ENCODE assay signal across 32 cellular contexts in the genomic region with DNA sequence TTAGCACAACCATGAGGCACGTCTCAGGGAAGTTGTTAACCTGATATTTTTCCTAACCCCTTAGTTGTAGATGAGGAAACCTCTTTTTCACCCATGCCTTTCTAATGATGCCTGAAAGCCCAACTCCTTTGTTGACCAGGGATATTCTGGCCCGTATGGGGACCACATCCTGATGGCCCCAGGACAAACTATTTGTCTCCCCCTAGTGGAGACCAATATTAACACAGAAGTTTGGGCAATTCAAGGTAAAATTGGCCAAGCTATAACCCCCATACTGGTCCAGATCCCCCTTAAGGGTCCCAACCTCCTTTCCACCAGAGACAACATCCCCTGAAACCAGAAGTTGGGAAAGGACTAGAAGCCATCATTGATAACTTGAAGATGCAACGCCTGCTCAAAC.
DNase-seq lines count a peak whose midpoint lies in the region; ATAC-seq and TF ChIP-seq lines count a peak whose summit lies in the region.
"Had no signal": no experiment of that assay in that cellular context is flagged by ENCODE, and none has a peak within 500 bp of the region (broad histone marks: within the 10 kb centered on the region; RNA-seq: fewer than 3 reads in every experiment).

No MANE protein-coding gene starts in this region.

- no peaks in the 10 kb centered on the region for H3K36me3 Mint-ChIP-seq in glutamatergic neuron (ENCODE audit: unreplicated experiment)
- H3K36me3 Mint-ChIP-seq: activated naive CD4-positive, alpha-beta T cell treated with anti-CD3 and anti-CD28 coated beads, Interleukin-2, amount 50 U/mL, for 24 hours; CD4-positive, CD25-positive, alpha-beta regulatory T cell; naive thymus-derived CD8-positive, alpha-beta T cell had no signal

- H3K27me3 Mint-ChIP-seq in glutamatergic neuron (ENCODE audit: unreplicated experiment), result peaks cover 2% of the 10 kb centered on the region
- H3K27me3 Mint-ChIP-seq: activated CD4-positive, alpha-beta T cell treated with anti-CD3 and anti-CD28 coated beads for 36 hours; activated naive CD4-positive, alpha-beta T cell treated with anti-CD3 and anti-CD28 coated beads, Interleukin-2, amount 50 U/mL, for 24 hours; CD4-positive, CD25-positive, alpha-beta regulatory T cell; naive thymus-derived CD8-positive, alpha-beta T cell had no signal

- no CpG with 5 or more reads among the region's 3 CpGs for WGBS in neuronal stem cell (ENCODE audit: extremely low coverage in 2 of 2, insufficient read length in 2 of 2, insufficient replicate concordance in 1 of 2), 2 donors

- no peak overlapping the region for H2BK12ac ChIP-seq in neuronal stem cell (ENCODE audit: low read length)

- H3K27ac ChIP-seq in neuronal stem cell (replicated peaks; ENCODE audit: low read length), result no peak overlapping the region
- H3K27ac ChIP-seq: A549, coronary artery, lower lobe of right lung, RWPE1, SJSA1, skin epidermis, suprapubic skin, upper lobe of right lung had no signal

- H3K14ac ChIP-seq in neuronal stem cell (ENCODE audit: low read length), result no peak overlapping the region

- POLR2A ChIA-PET in BJ (lab: Charles Lee), result no interaction called here

- H3K27me3 ChIP-seq in BJ (ENCODE audit: control insufficient read depth, insufficient read depth, low read length) (0 out of 2 replicates have a peak, but pooled peaks cover 1% of the 10 kb centered on the region), neuronal stem cell (ENCODE audit: control insufficient read depth in 3 of 3, insufficient read depth in 3 of 3, low read depth in 1 of 3, low read length in 3 of 3) (no peaks in the 10 kb centered on the region)
- H3K27me3 ChIP-seq: SJSA1, suprapubic skin, upper lobe of right lung had no signal

- CTCF ChIA-PET in BJ (lab: Yijun Ruan, JAX), result no interaction called here

- H2AFZ ChIP-seq in neuronal stem cell (ENCODE audit: low read length), result no peak overlapping the region

- H3K4me3 ChIP-seq in BJ (ENCODE audit: low read depth, low read length), result no peak overlapping the region
- no peak overlapping the region for H3K4me3 ChIP-seq in astrocyte of the spinal cord (ENCODE audit: low read depth, low read length)
- H3K4me3 ChIP-seq in neuronal stem cell (ENCODE audit: low read length in 2 of 2), result no peak overlapping the region
- H3K4me3 ChIP-seq: A549, coronary artery, lower lobe of right lung, SJSA1, skin epidermis, suprapubic skin, upper lobe of right lung had no signal

- no peak overlapping the region for H3K27ac Mint-ChIP-seq in glutamatergic neuron (ENCODE audit: unreplicated experiment)
- H3K27ac Mint-ChIP-seq: activated CD4-positive, alpha-beta T cell treated with anti-CD3 and anti-CD28 coated beads for 36 hours; activated naive CD4-positive, alpha-beta T cell treated with anti-CD3 and anti-CD28 coated beads, Interleukin-2, amount 50 U/mL, for 24 hours; CD4-positive, CD25-positive, alpha-beta regulatory T cell; naive thymus-derived CD8-positive, alpha-beta T cell had no signal

- H3K23ac ChIP-seq in neuronal stem cell (ENCODE audit: low read depth, low read length, poor library complexity), result no peak overlapping the region

- H3K4ac ChIP-seq in neuronal stem cell (ENCODE audit: low read length), result no peak overlapping the region

- H2BK15ac ChIP-seq in neuronal stem cell (ENCODE audit: low read length), result no peak overlapping the region

- no peak overlapping the region for H4K8ac ChIP-seq in neuronal stem cell (ENCODE audit: low read depth, low read length)

- no peak overlapping the region for H2BK5ac ChIP-seq in neuronal stem cell (ENCODE audit: low read length)

- H3K18ac ChIP-seq in neuronal stem cell (ENCODE audit: low read length), result no peak overlapping the region

- ATAC-seq in HG02870 (IDR thresholded peaks at IDR 0.05; ENCODE audit: unreplicated experiment), result peak; percentile 38
- ATAC-seq in HG02970 (IDR thresholded peaks at IDR 0.05; ENCODE audit: low FRiP score, unreplicated experiment), result no peak
- ATAC-seq: A549; activated CD4-positive, alpha-beta T cell treated with anti-CD3 and anti-CD28 coated beads for 36 hours; lower lobe of right lung; naive thymus-derived CD8-positive, alpha-beta T cell; upper lobe of right lung had no signal

- no peaks in the 10 kb centered on the region for H3K79me1 ChIP-seq in neuronal stem cell (ENCODE audit: low read depth, low read length)

- H3K9ac ChIP-seq in neuronal stem cell (ENCODE audit: low read depth, low read length, poor library complexity), result no peak overlapping the region

- no peak overlapping the region for H2BK120ac ChIP-seq in neuronal stem cell (ENCODE audit: low read depth, low read length)

- H2AK5ac ChIP-seq in neuronal stem cell (ENCODE audit: low read depth, low read length), result no peak overlapping the region

- no peak overlapping the region for H3K4me3 Mint-ChIP-seq in glutamatergic neuron (ENCODE audit: unreplicated experiment)
- H3K4me3 Mint-ChIP-seq: activated CD4-positive, alpha-beta T cell treated with anti-CD3 and anti-CD28 coated beads for 36 hours; activated naive CD4-positive, alpha-beta T cell treated with anti-CD3 and anti-CD28 coated beads, Interleukin-2, amount 50 U/mL, for 24 hours; CD4-positive, CD25-positive, alpha-beta regulatory T cell; naive thymus-derived CD8-positive, alpha-beta T cell had no signal

- no peak overlapping the region for H3K4me2 ChIP-seq in neuronal stem cell (ENCODE audit: insufficient read depth, low read length, poor library complexity, severe bottlenecking)
- H3K4me2 ChIP-seq: A549 had no signal

- in situ Hi-C loops in astrocyte of the spinal cord (cut with HindIII; ENCODE audit: low sequenced_read_pairs), result no loop called here

- H4K91ac ChIP-seq in neuronal stem cell (ENCODE audit: low read depth, low read length, poor library complexity), result no peak overlapping the region

- H3K36me3 ChIP-seq in BJ (ENCODE audit: control insufficient read depth, insufficient read depth, low read length), result no peaks in the 10 kb centered on the region
- no peaks in the 10 kb centered on the region for H3K36me3 ChIP-seq in neuronal stem cell (replicated peaks in 1 of 2; ENCODE audit: control insufficient read depth in 2 of 2, insufficient read depth in 2 of 2, low read length in 2 of 2)
- H3K36me3 ChIP-seq: lower lobe of right lung, SJSA1, suprapubic skin, upper lobe of right lung had no signal

- DNase-seq in BJ (ENCODE audit: low read depth), result no peak
- DNase-seq in astrocyte of the spinal cord (ENCODE audit: low read depth, low spot score), result no peak
- no peak for DNase-seq in glutamatergic neuron
- no peak for DNase-seq in stimulated activated naive CD4-positive, alpha-beta T cell (lab: John Stamatoyannopoulos, UW)
- no peak for DNase-seq in stimulated activated CD4-positive, alpha-beta T cell treated with anti-CD3 and anti-CD28 coated beads, Interleukin-4, amount 100 ng/mL, for 4 hours
- DNase-seq in neuronal stem cell (ENCODE audit: low spot score), result no peak
- DNase-seq: activated CD4-positive, alpha-beta T cell treated with anti-CD3 and anti-CD28 coated beads for 36 hours; activated T-cell treated with anti-CD3 and anti-CD28 coated beads for 4 hours; amniotic stem cell; Calu3; CD4-positive, CD25-positive, alpha-beta regulatory T cell; DND-41; effector CD8-positive, alpha-beta T cell; foreskin fibroblast; H7; lower lobe of right lung; naive thymus-derived CD8-positive, alpha-beta T cell; NCI-H1092; NCI-H1694 treated with DMSO at 0.1 percent for 48 hours; NCI-H2171; stimulated activated naive CD4-positive, alpha-beta T cell treated with Interleukin-2 at 50 U/mL for 16 hours; T-helper 9 cell; upper lobe of right lung had no signal

- no peaks in the 10 kb centered on the region for H3K4me1 Mint-ChIP-seq in glutamatergic neuron (ENCODE audit: low read depth, unreplicated experiment)
- H3K4me1 Mint-ChIP-seq: activated CD4-positive, alpha-beta T cell treated with anti-CD3 and anti-CD28 coated beads for 36 hours; activated naive CD4-positive, alpha-beta T cell treated with anti-CD3 and anti-CD28 coated beads, Interleukin-2, amount 50 U/mL, for 24 hours; CD4-positive, CD25-positive, alpha-beta regulatory T cell; naive thymus-derived CD8-positive, alpha-beta T cell had no signal

- H3K4me1 ChIP-seq in neuronal stem cell (ENCODE audit: control insufficient read depth in 2 of 2, insufficient read depth in 1 of 2, low read depth in 1 of 2, low read length in 2 of 2), result no peaks in the 10 kb centered on the region
- H3K4me1 ChIP-seq: A549, lower lobe of right lung, SJSA1, suprapubic skin, upper lobe of right lung had no signal

- peak; percentile 37; the same call in 1 of the 2 replicates for TF ChIP-seq CTCF in BJ (IDR thresholded peaks at IDR 0.05; ENCODE audit: insufficient read depth, low read depth, low read length)
- peak; percentile 20 for TF ChIP-seq CTCF in astrocyte of the spinal cord (IDR thresholded peaks at IDR 0.05; ENCODE audit: low read depth, low read length)
- TF ChIP-seq CTCF in glutamatergic neuron (IDR thresholded peaks at IDR 0.05; ENCODE audit: partially characterized antibody, unreplicated experiment), result peak; percentile 36

- H3K9me3 Mint-ChIP-seq in glutamatergic neuron (ENCODE audit: unreplicated experiment), result no peaks in the 10 kb centered on the region

- no peaks in the 10 kb centered on the region for H3K9me3 ChIP-seq in neuronal stem cell (replicated peaks in 1 of 2; ENCODE audit: control insufficient read depth in 2 of 2, insufficient read depth in 1 of 2, low read depth in 1 of 2, low read length in 2 of 2)
- H3K9me3 ChIP-seq: lower lobe of right lung, suprapubic skin, upper lobe of right lung had no signal
